ENCODE assay signal across 13 cellular contexts in the genomic region with DNA sequence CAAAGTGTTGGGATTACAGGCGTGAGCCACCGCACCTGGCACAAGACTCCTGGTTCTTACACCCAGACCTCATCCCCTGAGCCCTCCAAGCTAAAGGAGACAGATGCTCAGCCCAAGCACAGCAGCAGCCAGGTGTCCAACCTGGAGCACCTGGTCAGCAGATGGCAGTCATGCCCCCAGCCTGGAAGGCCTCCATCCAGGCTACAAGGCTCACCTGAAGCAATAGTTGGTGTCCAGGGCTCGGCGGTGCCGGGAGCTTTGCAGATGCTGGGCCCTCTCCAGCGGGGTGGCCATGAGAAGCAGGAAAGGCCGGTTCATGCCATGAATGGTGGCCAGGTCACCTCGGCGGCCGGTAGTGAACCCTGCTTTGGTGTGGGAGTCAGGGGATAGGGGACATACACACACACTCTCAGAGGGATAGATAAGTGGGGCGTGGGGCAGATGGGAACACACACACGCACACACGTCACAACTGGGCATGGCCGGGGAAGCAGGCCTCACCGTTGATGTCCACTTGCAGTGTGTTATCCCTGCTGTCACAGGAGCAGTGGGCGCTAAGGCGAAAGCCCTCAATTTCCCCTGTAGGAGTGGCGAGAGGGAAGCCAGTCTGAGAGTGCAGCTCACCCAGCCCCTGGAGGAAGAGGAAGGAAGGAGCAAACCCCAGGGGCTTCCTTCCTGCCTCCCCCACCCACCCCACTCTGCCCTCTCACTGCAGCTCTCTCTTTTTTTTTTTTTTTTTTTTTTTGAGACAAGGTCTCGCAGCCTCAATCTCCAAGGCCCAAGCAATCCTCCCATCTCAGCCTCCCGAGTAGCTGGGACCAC. TPM values are rescaled to one million over a fixed set of nuclear protein-coding genes. Genes with fewer than 3 reads are reported as not detected.
A peak's percentile ranks its signal among the peaks of the same experiment; 100 is the strongest.
DNase-seq lines count a peak whose midpoint lies in the region; ATAC-seq and TF ChIP-seq lines count a peak whose summit lies in the region.
"Had no signal": no experiment of that assay in that cellular context is flagged by ENCODE, and none has a peak within 500 bp of the region (broad histone marks: within the 10 kb centered on the region; RNA-seq: fewer than 3 reads in every experiment).

No MANE protein-coding gene starts in this region.

- H3K9me3 ChIP-seq in CD4-positive, alpha-beta memory T cell (ENCODE audit: control insufficient read depth in 1 of 2, low read length in 2 of 2): no peaks in the 10 kb centered on the region
- no peaks in the 10 kb centered on the region for H3K9me3 ChIP-seq in mesenchymal stem cell (ENCODE audit: control insufficient read depth, low read length)

- H3K4me3 Mint-ChIP-seq in CD4-positive, alpha-beta memory T cell: peak overlapping the region; percentile 36 to 79 (median 62)
- no peak overlapping the region for H3K4me3 Mint-ChIP-seq in WTC11

- H3K14ac ChIP-seq in mesenchymal stem cell (ENCODE audit: low read length in 2 of 2): no peak overlapping the region

- no peak for DNase-seq in CD4-positive, alpha-beta memory T cell
- DNase-seq in GM12864 (ENCODE audit: low read depth) (no peak), WTC11 (ENCODE audit: low spot score) (peak; percentile 56), mesenchymal stem cell (no peak), amygdala (lab: John Stamatoyannopoulos, UW) (no peak), HUDEP-2 (lab: John Stamatoyannopoulos, UW; ENCODE audit: unreplicated experiment in 76 of 76) (no peak), RKO (ENCODE audit: low spot score) (no peak)
- DNase-seq in activated CD4-positive, alpha-beta T cell treated with anti-CD3 and anti-CD28 coated beads, Interleukin-2, amount 50 U/mL, for 4 hours: no peak
- DNase-seq: activated gamma-delta T cell; effector CD8-positive, alpha-beta T cell; hypothalamus; NCI-H345; T-helper 1 cell had no signal

- ATAC-seq in WTC11: peak; percentile 89

- 96% methylated on average over 18 of the region's 20 CpGs for whole genome bisulfite sequencing in mesenchymal stem cell

- H3K4me2 ChIP-seq in mesenchymal stem cell (ENCODE audit: low read length, poor library complexity, severe bottlenecking): no peak overlapping the region

- peak overlapping the region; percentile 7 for H4K91ac ChIP-seq in mesenchymal stem cell (ENCODE audit: low read length)

- H3K27me3 Mint-ChIP-seq in CD4-positive, alpha-beta memory T cell: no peaks in the 10 kb centered on the region
- H3K27me3 Mint-ChIP-seq in WTC11 (ENCODE audit: low read depth): no peaks in the 10 kb centered on the region

- no peak overlapping the region for H2BK12ac ChIP-seq in mesenchymal stem cell (ENCODE audit: low read length in 2 of 2)

- no peak overlapping the region for H2AFZ ChIP-seq in mesenchymal stem cell (ENCODE audit: low read depth, low read length)

- peak overlapping the region; percentile 7 for H3K27ac ChIP-seq in CD4-positive, alpha-beta memory T cell (ENCODE audit: low read depth, low read length)
- no peak overlapping the region for H3K27ac ChIP-seq in mesenchymal stem cell (ENCODE audit: low read length, poor library complexity, severe bottlenecking)

- no peak overlapping the region for H3K4me3 ChIP-seq in CD4-positive, alpha-beta memory T cell (ENCODE audit: low read length in 2 of 2)
- H3K4me3 ChIP-seq in GM12864 (ENCODE audit: low read depth, low read length): no peak overlapping the region
- no peak overlapping the region for H3K4me3 ChIP-seq in mesenchymal stem cell (ENCODE audit: insufficient read depth in 1 of 2, low read depth in 1 of 2, low read length in 2 of 2)

- H2BK15ac ChIP-seq in mesenchymal stem cell (ENCODE audit: low read depth, poor library complexity, severe bottlenecking): no peak overlapping the region

- intact Hi-C loops in CD4-positive, alpha-beta memory T cell (cut with micrococcal nuclease): no loop called here

- CTCF ChIA-PET in CD4-positive, alpha-beta memory T cell (lab: Charles Lee; ENCODE audit: partially characterized antibody): interaction anchor here (0.7 to 4.3 kb wide), 4 partner anchors 10 to 137 kb away, joined by 3 to 19 read pairs (median 4); no protein-coding TSS in a partner anchor
- CTCF ChIA-PET in WTC11 (lab: Charles Lee): interaction anchor here (0.5 to 2.8 kb wide), 29 partner anchors 9 to 1826 kb away, joined by 3 to 49 read pairs (median 5); a partner anchor contains a TSS

- H3K36me3 Mint-ChIP-seq in CD4-positive, alpha-beta memory T cell: peaks cover 42 to 73% of the 10 kb centered on the region in 2 donors
- no peaks in the 10 kb centered on the region for H3K36me3 Mint-ChIP-seq in WTC11

- no peak overlapping the region for H3K23ac ChIP-seq in mesenchymal stem cell (ENCODE audit: low read length in 2 of 2)

- peak overlapping the region; percentile 48 to 84 (median 59) for H3K27ac Mint-ChIP-seq in CD4-positive, alpha-beta memory T cell
- H3K27ac Mint-ChIP-seq in WTC11: no peak overlapping the region

- H2AK5ac ChIP-seq in mesenchymal stem cell (ENCODE audit: low read length, severe bottlenecking): no peak overlapping the region

- no peak overlapping the region for H4K8ac ChIP-seq in mesenchymal stem cell (ENCODE audit: low read length)

- no peak overlapping the region for H2BK120ac ChIP-seq in mesenchymal stem cell (ENCODE audit: low read depth, low read length)

- H3K36me3 ChIP-seq in CD4-positive, alpha-beta memory T cell (ENCODE audit: insufficient read depth, low read length): peaks cover 64% of the 10 kb centered on the region
- peaks cover 49 to 64% of the 10 kb centered on the region in 2 experiments for H3K36me3 ChIP-seq in mesenchymal stem cell (ENCODE audit: control insufficient read depth in 1 of 2, insufficient read depth in 2 of 2, low read depth in 1 of 2, low read length in 2 of 2)

- no peak overlapping the region for H2BK5ac ChIP-seq in mesenchymal stem cell (ENCODE audit: low read depth, low read length, poor library complexity, severe bottlenecking)

- POLR2A ChIA-PET in CD4-positive, alpha-beta memory T cell (lab: Charles Lee; ENCODE audit: partially characterized antibody): interaction anchor here (0.5 to 2.4 kb wide), 10 partner anchors 10 to 205 kb away, joined by 3 to 25 read pairs (median 4); a partner anchor contains a TSS
- POLR2A ChIA-PET in WTC11 (lab: Charles Lee): no interaction called here

- no peaks in the 10 kb centered on the region for H3K9me3 Mint-ChIP-seq in CD4-positive, alpha-beta memory T cell
- H3K9me3 Mint-ChIP-seq in WTC11: no peaks in the 10 kb centered on the region

- no peak overlapping the region for H3K4ac ChIP-seq in mesenchymal stem cell (ENCODE audit: low read depth in 1 of 2, low read length in 2 of 2)

- TF ChIP-seq CTCF in GM12864 (IDR thresholded peaks at IDR 0.05; ENCODE audit: low read depth, low read length, missing control alignments): peak; percentile 7
- no peak for TF ChIP-seq CTCF in WTC11 (IDR thresholded peaks at IDR 0.05)

- peaks cover 32% of the 10 kb centered on the region for H3K79me1 ChIP-seq in mesenchymal stem cell (replicated peaks; ENCODE audit: low read length, poor library complexity, severe bottlenecking)

- no peak overlapping the region for H3K9ac ChIP-seq in mesenchymal stem cell (ENCODE audit: low read length)

- H3K27me3 ChIP-seq in CD4-positive, alpha-beta memory T cell (ENCODE audit: insufficient read depth, low read length): no peaks in the 10 kb centered on the region
- H3K27me3 ChIP-seq in mesenchymal stem cell (ENCODE audit: control insufficient read depth in 1 of 2, insufficient read depth in 1 of 2, low read length in 2 of 2): no peaks in the 10 kb centered on the region

- peaks cover 50% of the 10 kb centered on the region for H3K4me1 ChIP-seq in CD4-positive, alpha-beta memory T cell (ENCODE audit: insufficient read depth, low read length)
- peaks cover 2% of the 10 kb centered on the region for H3K4me1 ChIP-seq in mesenchymal stem cell (ENCODE audit: control insufficient read depth, insufficient read depth, low read depth, low read length)

- peaks cover 29 to 73% (median 47%) of the 10 kb centered on the region in 4 donors for H3K4me1 Mint-ChIP-seq in CD4-positive, alpha-beta memory T cell
- no peaks in the 10 kb centered on the region for H3K4me1 Mint-ChIP-seq in WTC11

- H3K18ac ChIP-seq in mesenchymal stem cell (ENCODE audit: low read depth in 1 of 2, low read length in 2 of 2): no peak overlapping the region

TF ChIP-seq in WTC11, 78 proteins besides CTCF, POLR2A, EP300 and RAD21 (continues in another document):
- TF ChIP-seq SOX15 (CRISPR knock-in tag; IDR thresholded peaks at IDR 0.05): no peak
- TF ChIP-seq, protein P1, sequence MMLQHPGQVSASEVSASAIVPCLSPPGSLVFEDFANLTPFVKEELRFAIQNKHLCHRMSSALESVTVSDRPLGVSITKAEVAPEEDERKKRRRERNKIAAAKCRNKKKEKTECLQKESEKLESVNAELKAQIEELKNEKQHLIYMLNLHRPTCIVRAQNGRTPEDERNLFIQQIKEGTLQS (CRISPR knock-in tag; conservative IDR thresholded peaks at IDR 0.05): no peak
- TF ChIP-seq ZNF423 (CRISPR knock-in tag; IDR thresholded peaks at IDR 0.05): no peak

RNA-seq across cellular contexts. Expression of a gene that starts 11.8 kb away (rescaled TPM):
- total RNA-seq in CD4-positive, alpha-beta memory T cell: 100 to 1,000 TPM; 136 to 143 TPM
- polyA plus RNA-seq in CD4-positive, alpha-beta memory T cell: 10 to 100 TPM; 28.1 to 83.7 TPM
- total RNA-seq in WTC11 (2021): 10.4 to 11.8 TPM (median 11.0 TPM) in 3 replicates
- polyA plus RNA-seq in mesenchymal stem cell (2013, experiment 1 of 2): 208 TPM
- 203 TPM for polyA plus RNA-seq in mesenchymal stem cell (2013, experiment 2 of 2)

RNA-seq across cellular contexts. Expression of a gene that starts 22.1 kb away (rescaled TPM):
- 10 to 100 TPM; 11.6 to 15.2 TPM for total RNA-seq in CD4-positive, alpha-beta memory T cell
- polyA plus RNA-seq in CD4-positive, alpha-beta memory T cell: 10 to 100 TPM; 12.9 to 22.4 TPM
- total RNA-seq in WTC11 (2021): 4.5 to 6.3 TPM (median 4.7 TPM) in 3 replicates
- polyA plus RNA-seq in mesenchymal stem cell (2013, experiment 1 of 2): 4.2 TPM
- 4.5 TPM for polyA plus RNA-seq in mesenchymal stem cell (2013, experiment 2 of 2)

RNA-seq across cellular contexts. Expression of a gene that starts 31.9 kb away (rescaled TPM):
- 10 to 100 TPM; 56.4 to 61.4 TPM for total RNA-seq in CD4-positive, alpha-beta memory T cell
- 10 to 100 TPM; 23.2 to 32.3 TPM for polyA plus RNA-seq in CD4-positive, alpha-beta memory T cell
- 29.7 to 31.4 TPM (median 30.8 TPM) in 3 replicates for total RNA-seq in WTC11 (2021)
- polyA plus RNA-seq in mesenchymal stem cell (2013, experiment 1 of 2): 15.9 TPM
- 16.0 TPM for polyA plus RNA-seq in mesenchymal stem cell (2013, experiment 2 of 2)

RNA-seq across cellular contexts. Expression of a gene that starts 34.5 kb away (rescaled TPM):
- 10 to 100 TPM; 14.3 to 16.1 TPM for total RNA-seq in CD4-positive, alpha-beta memory T cell
- polyA plus RNA-seq in CD4-positive, alpha-beta memory T cell: 1 to 10 TPM; 4.8 to 4.9 TPM
- 5.3 to 6.0 TPM (median 5.3 TPM) in 3 replicates for total RNA-seq in WTC11 (2021)
- 6.4 TPM for polyA plus RNA-seq in mesenchymal stem cell (2013, experiment 1 of 2)
- 6.8 TPM for polyA plus RNA-seq in mesenchymal stem cell (2013, experiment 2 of 2)

RNA-seq across cellular contexts. Expression of a gene that starts 55.3 kb away (rescaled TPM):
- total RNA-seq in CD4-positive, alpha-beta memory T cell: 10 to 100 TPM; 18.2 to 23.0 TPM
- 10 to 100 TPM; 46.4 to 58.6 TPM for polyA plus RNA-seq in CD4-positive, alpha-beta memory T cell
- total RNA-seq in WTC11 (2021): 56.4 to 60.3 TPM (median 56.6 TPM) in 3 replicates
- 5.7 TPM for polyA plus RNA-seq in mesenchymal stem cell (2013, experiment 1 of 2)
- 5.3 TPM for polyA plus RNA-seq in mesenchymal stem cell (2013, experiment 2 of 2)

Comparison
In these comparisons a context has a peak if more than half of its experiments do, and no peak if none do; other contexts are left out.
1. RNA of a gene that starts 11.8 kb away (total RNA-seq): 136 to 143 TPM in CD4-positive, alpha-beta memory T cell; 10.4 to 11.8 TPM in WTC11; every median in the first group is over 10 times any median in the second.